ENCODE assay signal across 20 cellular contexts in genomic region chr12:112283541-112283940, GRCh38.
DNase-seq lines count a peak whose midpoint lies in the region; ATAC-seq and TF ChIP-seq lines count a peak whose summit lies in the region.
"Had no signal": no experiment of that assay in that cellular context is flagged by ENCODE, and none has a peak within 500 bp of the region (broad histone marks: within the 10 kb centered on the region; RNA-seq: fewer than 3 reads in every experiment).

No MANE protein-coding gene starts in this region.

- DNase-seq in NCI-H345 (lab: John Stamatoyannopoulos, UW), result peak; percentile 5
- DNase-seq in NCI-H345 treated with DMSO at 0.1 percent for 48 hours (lab: John Stamatoyannopoulos, UW; ENCODE audit: unreplicated experiment), result no peak
- peak; percentile 4 for DNase-seq in adipocyte (ENCODE audit: low read depth)
- DNase-seq in foreskin keratinocyte, result peak in 1 of 2 donors; percentile 30
- DNase-seq in gastrocnemius medialis, result peak in 1 of 2 donors; percentile 20
- no peak for DNase-seq in activated T-cell treated with anti-CD3 and anti-CD28 coated beads, Interleukin-2, amount 50 U/mL, for 72 hours
- DNase-seq in kidney tubule cell (ENCODE audit: low spot score), result no peak
- DNase-seq: activated CD4-positive, alpha-beta T cell treated with anti-CD3 and anti-CD28 coated beads for 4 hours; activated naive CD4-positive, alpha-beta T cell treated with Interleukin-2 at 50 U/mL for 16 hours; DMS53; dorsolateral prefrontal cortex; H9; kidney; NCI-H187; stimulated activated CD4-positive, alpha-beta T cell treated with anti-CD3 and anti-CD28 coated beads, Interleukin-2, amount 100 ng/mL, for 24 hours had no signal

- no peaks in the 10 kb centered on the region for H3K36me3 Mint-ChIP-seq in activated T-cell treated with anti-CD3 and anti-CD28 coated beads, Interleukin-2, amount 50 U/mL, for 72 hours (ENCODE audit: insufficient read depth in 2 of 2)

- no peak overlapping the region for H3K27ac Mint-ChIP-seq in activated T-cell treated with anti-CD3 and anti-CD28 coated beads, Interleukin-2, amount 50 U/mL, for 72 hours

- H3K4me3 ChIP-seq in adipocyte (ENCODE audit: low read length), result no peak overlapping the region
- no peak overlapping the region for H3K4me3 ChIP-seq in gastrocnemius medialis
- H3K4me3 ChIP-seq: ascending aorta, dorsolateral prefrontal cortex, esophagus muscularis mucosa, hepatocyte had no signal

- H3K9ac ChIP-seq in adipocyte (ENCODE audit: low read length), result no peak overlapping the region

- in situ Hi-C loops in gastrocnemius medialis (cut with MboI; ENCODE audit: low sequenced_read_pairs in 4 of 4), result loop anchor here (10.0 to 25.0 kb wide), 3 partner anchors 101 to 111 kb away; partner anchors contain the start of gene HECTD4 (in 3 of the 4)

- no peak for TF ChIP-seq POLR2A in gastrocnemius medialis (IDR thresholded peaks at IDR 0.05)

- H3K4me3 Mint-ChIP-seq in activated T-cell treated with anti-CD3 and anti-CD28 coated beads, Interleukin-2, amount 50 U/mL, for 72 hours, result no peak overlapping the region
- H3K4me3 Mint-ChIP-seq: H9 had no signal

- no peaks in the 10 kb centered on the region for H3K27me3 Mint-ChIP-seq in activated T-cell treated with anti-CD3 and anti-CD28 coated beads, Interleukin-2, amount 50 U/mL, for 72 hours (ENCODE audit: low read depth)

- H3K4me1 ChIP-seq in adipocyte (ENCODE audit: control insufficient read depth, insufficient read depth, low read length) (no peaks in the 10 kb centered on the region), foreskin keratinocyte (peaks cover 5% of the 10 kb centered on the region), gastrocnemius medialis (peaks cover 21 to 32% of the 10 kb centered on the region in 2 donors)
- H3K4me1 ChIP-seq: ascending aorta had no signal

- no peak for TF ChIP-seq CTCF in foreskin keratinocyte (conservative IDR thresholded peaks at IDR 0.05)
- TF ChIP-seq CTCF in gastrocnemius medialis (IDR thresholded peaks at IDR 0.05 in 4 of 5, conservative IDR thresholded peaks at IDR 0.05 in 1 of 5), result no peak

- no peaks in the 10 kb centered on the region for H3K9me3 Mint-ChIP-seq in activated T-cell treated with anti-CD3 and anti-CD28 coated beads, Interleukin-2, amount 50 U/mL, for 72 hours
- H3K9me3 Mint-ChIP-seq: H9 had no signal

- ATAC-seq in foreskin keratinocyte (peak; percentile 20), gastrocnemius medialis (peak; percentile 60 to 73), GM21529 (IDR thresholded peaks at IDR 0.05; ENCODE audit: unreplicated experiment) (no peak)
- no peak for ATAC-seq in activated T-cell treated with anti-CD3 and anti-CD28 coated beads, Interleukin-2, amount 50 U/mL, for 72 hours (replicated peaks in 1 of 2)
- ATAC-seq: sciatic nerve had no signal

- H3K9me3 ChIP-seq in adipocyte (ENCODE audit: control insufficient read depth, low read length) (peaks cover 4% of the 10 kb centered on the region), gastrocnemius medialis (peaks cover 0 to 2% (median 0%) of the 10 kb centered on the region in 3 donors)

- intact Hi-C loops in gastrocnemius medialis (cut with DNase I; ENCODE audit: low total_unique reads), result loop anchor here (2.0 kb wide), 1 partner anchor 103 kb away; no protein-coding TSS in a partner anchor

- H3K27ac ChIP-seq in foreskin keratinocyte (no peak overlapping the region), gastrocnemius medialis (peak overlapping the region in 1 of 4 donors; percentile 13)
- H3K27ac ChIP-seq: ascending aorta, esophagus muscularis mucosa, hepatocyte had no signal

- H3K36me3 ChIP-seq in adipocyte (ENCODE audit: control insufficient read depth, insufficient read depth, low read length, severe bottlenecking), result peaks cover 2% of the 10 kb centered on the region
- H3K36me3 ChIP-seq in gastrocnemius medialis, result peaks cover 0 to 2% of the 10 kb centered on the region in 2 donors

- H3K27me3 ChIP-seq in adipocyte (replicated peaks; ENCODE audit: control insufficient read depth, insufficient read depth, low read length) (no peaks in the 10 kb centered on the region), foreskin keratinocyte (no peaks in the 10 kb centered on the region), gastrocnemius medialis (no peaks in the 10 kb centered on the region)
- H3K27me3 ChIP-seq: ascending aorta, dorsolateral prefrontal cortex, esophagus muscularis mucosa, hepatocyte had no signal

- H3K4me1 Mint-ChIP-seq in activated T-cell treated with anti-CD3 and anti-CD28 coated beads, Interleukin-2, amount 50 U/mL, for 72 hours (ENCODE audit: low read depth), result no peaks in the 10 kb centered on the region

Comparison
In these comparisons a context has a peak if more than half of its experiments do, and no peak if none do; other contexts are left out.
1. DNase-seq: peak in NCI-H345 (single experiment) and adipocyte (single experiment); none in NCI-H345 treated with DMSO at 0.1 percent for 48 hours (single experiment), activated T-cell treated with anti-CD3 and anti-CD28 coated beads, Interleukin-2, amount 50 U/mL, for 72 hours (0 of 2) and kidney tubule cell (single experiment).
2. ATAC-seq: peak in foreskin keratinocyte (single experiment) and gastrocnemius medialis (2 of 2); none in activated T-cell treated with anti-CD3 and anti-CD28 coated beads, Interleukin-2, amount 50 U/mL, for 72 hours (0 of 2) and GM21529 (single experiment).